Comparison of ENCODE assay signal across 14 cellular contexts in the genomic region with DNA sequence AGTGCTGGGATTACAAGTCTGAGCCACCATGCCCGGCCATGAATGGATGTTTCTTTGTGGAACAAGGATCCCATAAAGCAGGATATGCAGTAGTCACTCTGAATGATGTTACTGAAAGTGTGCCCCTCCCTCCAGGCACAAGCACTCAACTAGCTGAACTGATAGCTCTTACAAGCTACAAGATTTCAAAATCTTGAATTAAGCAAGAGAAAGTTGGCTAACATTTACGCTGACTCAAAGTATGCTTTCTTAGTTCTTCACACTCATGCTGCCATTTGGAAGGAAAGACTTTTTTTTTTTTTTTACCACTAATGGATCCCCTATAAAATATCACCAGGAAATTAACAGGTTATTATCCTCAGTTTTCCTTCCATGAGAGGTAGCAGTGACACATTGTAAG.
"Had no signal": no experiment of that assay in that cellular context is flagged by ENCODE, and none has a peak within 500 bp of the region (broad histone marks: within the 10 kb centered on the region; RNA-seq: fewer than 3 reads in every experiment).

No MANE protein-coding gene starts in this region.

- H3K36me3 ChIP-seq: adrenal gland, cardiac muscle cell, lower lobe of right lung, right lobe of liver had no signal

- H3K9ac ChIP-seq: parathyroid adenoma had no signal

- H2AFZ ChIP-seq: parathyroid adenoma had no signal

- DNase-seq: activated T-cell treated with anti-CD3 and anti-CD28 coated beads, Interleukin-2, amount 50 U/mL, for 1 hour; adrenal gland; cortex of kidney; foreskin keratinocyte; lower lobe of right lung; mesendoderm; mucosa of descending colon; nephron progenitor cell; right lobe of liver; stimulated activated CD4-positive, alpha-beta T cell treated with anti-CD3 and anti-CD28 coated beads, Interleukin-1b, Interleukin-23, amount 100 ng/mL, for 48 hours; tibial artery had no signal

- H3K27me3 ChIP-seq: adrenal gland, cardiac muscle cell, foreskin keratinocyte, right lobe of liver, tibial artery had no signal

- H3K4me3 ChIP-seq: adrenal gland, cardiac muscle cell, lower lobe of right lung, mucosa of descending colon, right lobe of liver, skin epidermis, tibial artery had no signal

- H3K27ac ChIP-seq: adrenal gland, cardiac muscle cell, foreskin keratinocyte, lower lobe of right lung, parathyroid adenoma, right lobe of liver, skin epidermis, tibial artery had no signal

- H3K79me2 ChIP-seq: parathyroid adenoma had no signal

- H3K4me1 ChIP-seq: adrenal gland, foreskin keratinocyte, lower lobe of right lung, parathyroid adenoma, right lobe of liver, tibial artery had no signal
